1 cellular context compared by ENCODE assay signal in the genomic region with DNA sequence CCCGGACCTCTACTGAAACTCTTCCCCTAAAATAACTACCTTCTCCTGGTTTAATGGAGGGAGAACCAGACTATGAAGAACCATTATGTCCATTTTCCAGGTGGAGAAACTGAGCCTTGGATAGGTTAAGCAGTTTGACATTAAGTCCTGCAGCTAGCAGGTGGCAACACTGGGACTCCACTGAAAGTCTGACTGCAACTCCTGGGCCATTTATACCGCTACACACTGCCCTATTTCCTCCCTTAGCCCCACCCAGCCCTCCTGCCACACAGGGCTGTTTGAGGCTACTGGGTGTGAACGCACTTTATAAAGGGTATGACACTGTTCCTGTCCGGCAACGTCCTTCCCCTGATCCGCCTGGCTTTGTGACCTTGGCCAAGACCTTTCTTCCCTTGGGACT.
TF ChIP-seq lines count a peak whose summit lies in the region.

No MANE protein-coding gene starts in this region.

TF ChIP-seq in H1, 55 proteins besides CTCF, POLR2A, EP300 and RAD21 (continued from another document):
- TF ChIP-seq POU5F1 (IDR thresholded peaks at IDR 0.05; ENCODE audit: low read depth, low read length) (no peak), GABPA (IDR thresholded peaks at IDR 0.05; ENCODE audit: borderline replicate concordance, insufficient read depth, low read length) (no peak), CHD1 (IDR thresholded peaks at IDR 0.05; ENCODE audit: low read depth, low read length) (no peak), E2F6 (IDR thresholded peaks at IDR 0.05) (no peak), SP4 (IDR thresholded peaks at IDR 0.05; ENCODE audit: low read length) (no peak), YY1 (IDR thresholded peaks at IDR 0.05; ENCODE audit: low read depth, low read length) (no peak), FOSL1 (IDR thresholded peaks at IDR 0.05; ENCODE audit: insufficient read depth, low read depth, low read length) (no peak), USF2 (IDR thresholded peaks at IDR 0.05; ENCODE audit: low read length) (no peak), HDAC2 (IDR thresholded peaks at IDR 0.05; ENCODE audit: borderline replicate concordance in 1 of 2, low read depth in 2 of 2, low read length in 2 of 2) (no peak), NANOG (IDR thresholded peaks at IDR 0.05; ENCODE audit: insufficient read depth, low read depth, low read length, poor library complexity, severe bottlenecking) (no peak), SUZ12 (IDR thresholded peaks at IDR 0.05; ENCODE audit: low read length) (no peak), SIN3A (conservative IDR thresholded peaks at IDR 0.05 in 1 of 2, IDR thresholded peaks at IDR 0.05 in 1 of 2; ENCODE audit: low read depth in 1 of 2, low read length in 2 of 2) (no peak), CHD2 (IDR thresholded peaks at IDR 0.05; ENCODE audit: low read length) (no peak), RBBP5 (IDR thresholded peaks at IDR 0.05; ENCODE audit: borderline replicate concordance, low read depth, low read length) (no peak), SIX5 (IDR thresholded peaks at IDR 0.05; ENCODE audit: low read depth, low read length) (no peak), SIRT6 (IDR thresholded peaks at IDR 0.05; ENCODE audit: low read length) (no peak), RXRA (IDR thresholded peaks at IDR 0.05; ENCODE audit: insufficient read depth, low read depth, low read length) (no peak), HDAC6 (IDR thresholded peaks at IDR 0.05; ENCODE audit: low read depth, low read length) (no peak), CHD7 (IDR thresholded peaks at IDR 0.05; ENCODE audit: insufficient replicate concordance, low read length) (no peak)
